In the genomic region with DNA sequence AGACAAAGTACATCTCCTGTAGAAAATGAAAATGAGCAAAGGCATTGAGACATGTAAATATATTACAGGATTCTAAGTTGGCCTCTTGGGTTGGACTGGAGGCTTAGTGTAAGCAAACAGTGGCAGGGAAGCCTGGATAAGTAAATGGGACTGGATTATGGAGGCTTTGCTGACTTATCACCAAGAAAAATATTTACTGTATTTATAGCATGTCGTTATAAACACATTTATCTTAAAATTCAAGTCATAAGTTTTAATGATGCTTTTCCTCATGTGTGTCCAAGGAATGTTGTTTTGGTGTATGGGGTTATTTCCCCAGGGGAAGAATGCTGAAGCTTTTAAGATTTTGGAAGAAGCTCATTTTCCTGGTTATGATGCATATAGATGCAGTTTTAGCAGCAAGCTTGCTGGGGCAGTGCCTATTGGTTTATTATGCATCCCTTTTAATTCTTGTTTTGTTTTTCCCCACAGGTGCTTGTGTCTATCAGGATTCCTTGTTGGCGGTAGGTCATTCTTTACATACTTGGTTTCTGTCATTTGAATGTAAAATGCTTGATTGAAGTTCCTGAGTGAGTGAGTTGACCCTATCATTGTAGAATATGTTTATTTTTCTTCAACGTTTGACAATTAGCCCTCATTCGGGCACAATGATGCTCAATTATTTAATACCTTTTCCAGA, we compare ENCODE assay signal across 1 cellular context.
TF ChIP-seq lines count a peak whose summit lies in the region.

No MANE protein-coding gene starts in this region.

TF ChIP-seq in HepG2, 621 proteins besides CTCF, POLR2A, EP300 and RAD21 (continued from another document):
- TF ChIP-seq, protein P1, sequence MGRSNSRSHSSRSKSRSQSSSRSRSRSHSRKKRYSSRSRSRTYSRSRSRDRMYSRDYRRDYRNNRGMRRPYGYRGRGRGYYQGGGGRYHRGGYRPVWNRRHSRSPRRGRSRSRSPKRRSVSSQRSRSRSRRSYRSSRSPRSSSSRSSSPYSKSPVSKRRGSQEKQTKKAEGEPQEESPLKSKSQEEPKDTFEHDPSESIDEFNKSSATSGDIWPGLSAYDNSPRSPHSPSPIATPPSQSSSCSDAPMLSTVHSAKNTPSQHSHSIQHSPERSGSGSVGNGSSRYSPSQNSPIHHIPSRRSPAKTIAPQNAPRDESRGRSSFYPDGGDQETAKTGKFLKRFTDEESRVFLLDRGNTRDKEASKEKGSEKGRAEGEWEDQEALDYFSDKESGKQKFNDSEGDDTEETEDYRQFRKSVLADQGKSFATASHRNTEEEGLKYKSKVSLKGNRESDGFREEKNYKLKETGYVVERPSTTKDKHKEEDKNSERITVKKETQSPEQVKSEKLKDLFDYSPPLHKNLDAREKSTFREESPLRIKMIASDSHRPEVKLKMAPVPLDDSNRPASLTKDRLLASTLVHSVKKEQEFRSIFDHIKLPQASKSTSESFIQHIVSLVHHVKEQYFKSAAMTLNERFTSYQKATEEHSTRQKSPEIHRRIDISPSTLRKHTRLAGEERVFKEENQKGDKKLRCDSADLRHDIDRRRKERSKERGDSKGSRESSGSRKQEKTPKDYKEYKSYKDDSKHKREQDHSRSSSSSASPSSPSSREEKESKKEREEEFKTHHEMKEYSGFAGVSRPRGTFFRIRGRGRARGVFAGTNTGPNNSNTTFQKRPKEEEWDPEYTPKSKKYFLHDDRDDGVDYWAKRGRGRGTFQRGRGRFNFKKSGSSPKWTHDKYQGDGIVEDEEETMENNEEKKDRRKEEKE (IDR thresholded peaks at IDR 0.05): no peak
